14 cellular contexts compared by ENCODE assay signal in genomic region chr6:149867876-149868640, GRCh38. TPM values are rescaled to one million over a fixed set of nuclear protein-coding genes. Genes with fewer than 3 reads are reported as not detected.
DNase-seq lines count a peak whose midpoint lies in the region; ATAC-seq and TF ChIP-seq lines count a peak whose summit lies in the region.
"Had no signal": no experiment of that assay in that cellular context is flagged by ENCODE, and none has a peak within 500 bp of the region (broad histone marks: within the 10 kb centered on the region; RNA-seq: fewer than 3 reads in every experiment).

No MANE protein-coding gene starts in this region.

- H3K27ac Mint-ChIP-seq in Calu3 (ENCODE audit: unreplicated experiment), result no peak overlapping the region
- H3K27ac Mint-ChIP-seq in activated T-helper 17 cell treated with anti-CD3 and anti-CD28 coated beads, Interleukin-2, amount 50 U/mL, for 72 hours, result peak overlapping the region; percentile 55
- H3K27ac Mint-ChIP-seq: activated naive CD4-positive, alpha-beta T cell treated with anti-CD3 and anti-CD28 coated beads for 36 hours had no signal

- no peak overlapping the region for H3K4me3 ChIP-seq in mucosa of descending colon

- ATAC-seq in activated T-helper 17 cell treated with anti-CD3 and anti-CD28 coated beads, Interleukin-2, amount 50 U/mL, for 72 hours (replicated peaks), result no peak
- ATAC-seq in mucosa of descending colon, result no peak
- ATAC-seq: sciatic nerve had no signal

- DNase-seq in Calu3 (peak; percentile 44), KBM-7 (peak; percentile 45), iPS-NIHi11 (ENCODE audit: low spot score) (peak; percentile 52), mucosa of descending colon (no peak), NCI-H1105 (lab: John Stamatoyannopoulos, UW) (no peak), cerebellar cortex (ENCODE audit: low spot score) (no peak)
- DNase-seq in activated CD4-positive, alpha-beta T cell treated with anti-CD3 and anti-CD28 coated beads for 4 hours, result no peak
- DNase-seq: activated naive CD4-positive, alpha-beta T cell treated with anti-CD3 and anti-CD28 coated beads for 36 hours; BE2C; stimulated activated naive CD4-positive, alpha-beta T cell treated with Interleukin-2 at 50 U/mL for 16 hours had no signal

- in situ Hi-C loops in KBM-7 (cut with MboI; ENCODE audit: low pct_unique_long_range_greater_than_20kb, low sequenced_read_pairs), result no loop called here

- TF ChIP-seq CTCF in Calu3 (IDR thresholded peaks at IDR 0.05; ENCODE audit: unreplicated experiment) (no peak), mucosa of descending colon (IDR thresholded peaks at IDR 0.05) (no peak)

- H3K4me3 Mint-ChIP-seq in Calu3 (ENCODE audit: low read depth, unreplicated experiment), result no peak overlapping the region
- no peak overlapping the region for H3K4me3 Mint-ChIP-seq in activated T-helper 17 cell treated with anti-CD3 and anti-CD28 coated beads, Interleukin-2, amount 50 U/mL, for 72 hours
- H3K4me3 Mint-ChIP-seq: activated naive CD4-positive, alpha-beta T cell treated with anti-CD3 and anti-CD28 coated beads for 36 hours had no signal

- H3K36me3 ChIP-seq in mucosa of descending colon (ENCODE audit: low read depth), result no peaks in the 10 kb centered on the region
- H3K36me3 ChIP-seq: BE2C had no signal

- no peaks in the 10 kb centered on the region for H3K27me3 Mint-ChIP-seq in Calu3 (ENCODE audit: unreplicated experiment)
- H3K27me3 Mint-ChIP-seq in activated T-helper 17 cell treated with anti-CD3 and anti-CD28 coated beads, Interleukin-2, amount 50 U/mL, for 72 hours, result no peaks in the 10 kb centered on the region

- H3K9me3 Mint-ChIP-seq in Calu3 (ENCODE audit: low read depth, unreplicated experiment), result no peaks in the 10 kb centered on the region
- no peaks in the 10 kb centered on the region for H3K9me3 Mint-ChIP-seq in activated T-helper 17 cell treated with anti-CD3 and anti-CD28 coated beads, Interleukin-2, amount 50 U/mL, for 72 hours
- H3K9me3 Mint-ChIP-seq: activated naive CD4-positive, alpha-beta T cell treated with anti-CD3 and anti-CD28 coated beads for 36 hours had no signal

- CTCF ChIA-PET in Calu3 (lab: Charles Lee), result interaction anchor here (0.7 kb wide), 1 partner anchor 27 kb away, joined by 3 read pairs; no protein-coding TSS in a partner anchor

- no TSS peak for BruUV-seq in Calu3 (replicated peaks; lab: Mats Ljungman, UMichigan)

- peaks cover under 1% of the 10 kb centered on the region for H3K4me1 ChIP-seq in mucosa of descending colon (ENCODE audit: low read depth)
- H3K4me1 ChIP-seq: BE2C had no signal

- H3K9me3 ChIP-seq in mucosa of descending colon, result no peaks in the 10 kb centered on the region
- H3K9me3 ChIP-seq: BE2C had no signal

- intact Hi-C loops in Calu3 (cut with micrococcal nuclease; ENCODE audit: unreplicated experiment) (loop anchor here (5.0 to 10.0 kb wide), 2 partner anchors 36 to 57 kb away; partner anchors contain the start of gene RAET1G), mucosa of descending colon (cut with DNase I, micrococcal nuclease) (no loop called here)

- H3K4me1 Mint-ChIP-seq in Calu3 (ENCODE audit: low read depth, unreplicated experiment), result peaks cover 14% of the 10 kb centered on the region
- H3K4me1 Mint-ChIP-seq in activated T-helper 17 cell treated with anti-CD3 and anti-CD28 coated beads, Interleukin-2, amount 50 U/mL, for 72 hours, result peaks cover 5% of the 10 kb centered on the region

- peaks cover 9% of the 10 kb centered on the region for H3K36me3 Mint-ChIP-seq in Calu3 (ENCODE audit: insufficient read depth, unreplicated experiment)
- no peaks in the 10 kb centered on the region for H3K36me3 Mint-ChIP-seq in activated T-helper 17 cell treated with anti-CD3 and anti-CD28 coated beads, Interleukin-2, amount 50 U/mL, for 72 hours (ENCODE audit: low read depth)

RNA-seq across cellular contexts. Expression of gene LRP11, which starts 3.9 kb away (rescaled TPM):
- 27.4 and 31.1 TPM in 2 replicates for total RNA-seq in Calu3 (2022)
- 1 to 10 TPM; 6.5 to 9.6 TPM for total RNA-seq in activated T-helper 17 cell treated with anti-CD3 and anti-CD28 coated beads, Interleukin-2, amount 50 U/mL, for 72 hours
- 10 to 100 TPM; 16.2 to 27.2 (median 26.1) TPM for total RNA-seq in mucosa of descending colon

RNA-seq across cellular contexts. Expression of gene RAET1E, which starts 29.9 kb away (rescaled TPM):
- total RNA-seq in Calu3 (2022) (0.22 TPM in 1 of 2 replicates, not detected in the other), mucosa of descending colon (under 1 TPM in 2 of 3 donors, not detected in 1; 0.16 to 0.58 TPM)
- total RNA-seq in activated T-helper 17 cell treated with anti-CD3 and anti-CD28 coated beads, Interleukin-2, amount 50 U/mL, for 72 hours, result 1 to 10 TPM in 1 of 2 donors, under 1 TPM in 1; 0.99 to 4.9 TPM
- total RNA-seq: activated naive CD4-positive, alpha-beta T cell treated with anti-CD3 and anti-CD28 coated beads for 36 hours; fibroblast of villous mesenchyme had no signal

RNA-seq across cellular contexts. Expression of gene RAET1G, which starts 54.9 kb away (rescaled TPM):
- total RNA-seq in Calu3 (2022) (0.54 TPM in 1 of 2 replicates, not detected in the other), mucosa of descending colon (under 1 TPM in 1 of 3 donors, not detected in 2; 0.41 TPM)
- not detected for total RNA-seq in activated T-helper 17 cell treated with anti-CD3 and anti-CD28 coated beads, Interleukin-2, amount 50 U/mL, for 72 hours
- total RNA-seq: activated naive CD4-positive, alpha-beta T cell treated with anti-CD3 and anti-CD28 coated beads for 36 hours; myocyte had no signal

Comparison
In these comparisons a context has a peak if more than half of its experiments do, and no peak if none do; other contexts are left out.
1. DNase-seq: peak in Calu3 (single experiment), KBM-7 (single experiment) and iPS-NIHi11 (single experiment); none in mucosa of descending colon (0 of 3), NCI-H1105 (single experiment), activated CD4-positive, alpha-beta T cell treated with anti-CD3 and anti-CD28 coated beads for 4 hours (0 of 2) and cerebellar cortex (single experiment).